Comparison of ENCODE assay signal across 8 cellular contexts in genomic region chrX:74535211-74535621, GRCh38.
A peak's percentile ranks its signal among the peaks of the same experiment; 100 is the strongest.
DNase-seq lines count a peak whose midpoint lies in the region; ATAC-seq and TF ChIP-seq lines count a peak whose summit lies in the region.

No MANE protein-coding gene starts in this region.

- no peak for DNase-seq in stimulated activated naive CD8-positive, alpha-beta T cell treated with anti-CD3 and anti-CD28 coated beads, Interleukin-15, Interleukin-2, amounts not matched to agents 100 U/mL and 50 U/mL, for 24 hours
- DNase-seq in SW480 (ENCODE audit: low spot score) (peak; percentile 67), epithelial cell of esophagus (ENCODE audit: low read depth) (peak; percentile 36), vagina (ENCODE audit: extremely low spot score in 2 of 2) (peak in 1 of 2 donors; percentile 67), T-helper 9 cell (no peak)

- TF ChIP-seq CTCF in epithelial cell of esophagus (IDR thresholded peaks at IDR 0.05; ENCODE audit: insufficient read depth, low read depth, low read length, missing control alignments) = peak; percentile 37
- TF ChIP-seq CTCF in vagina (IDR thresholded peaks at IDR 0.05) = no peak

- H3K27me3 ChIP-seq in vagina = no peaks in the 10 kb centered on the region

- WGBS in mesodermal cell (ENCODE audit: insufficient coverage in 2 of 2), 2 experiments = 0% methylated on average over 1 of the region's 7 CpGs; no CpG with 5 or more reads in 1 of the 2 experiments

- H3K36me3 Mint-ChIP-seq in stimulated activated naive CD8-positive, alpha-beta T cell treated with anti-CD3 and anti-CD28 coated beads, Interleukin-15, Interleukin-2, amounts not matched to agents 100 ng/mL and 50 ng/mL, for 24 hours (ENCODE audit: low read depth) = no peaks in the 10 kb centered on the region
- peaks cover 2% of the 10 kb centered on the region for H3K36me3 Mint-ChIP-seq in IgD-negative memory B cell

- H3K4me3 ChIP-seq in epithelial cell of esophagus (ENCODE audit: low read length) = peak overlapping the region; percentile 36
- peak overlapping the region; percentile 38 for H3K4me3 ChIP-seq in mesodermal cell (ENCODE audit: extremely low read depth, insufficient read depth, low read length, poor library complexity, severe bottlenecking)
- H3K4me3 ChIP-seq in vagina = peak overlapping the region; percentile 40 to 47

- peaks cover 33% of the 10 kb centered on the region for H3K4me1 Mint-ChIP-seq in stimulated activated naive CD8-positive, alpha-beta T cell treated with anti-CD3 and anti-CD28 coated beads, Interleukin-15, Interleukin-2, amounts not matched to agents 100 ng/mL and 50 ng/mL, for 24 hours (ENCODE audit: low read depth)
- H3K4me1 Mint-ChIP-seq in IgD-negative memory B cell = peaks cover 0 to 8% (median 6%) of the 10 kb centered on the region in 3 donors

- TF ChIP-seq POLR2A in vagina (IDR thresholded peaks at IDR 0.05) = no peak

- peak overlapping the region; percentile 87 for H3K27ac Mint-ChIP-seq in stimulated activated naive CD8-positive, alpha-beta T cell treated with anti-CD3 and anti-CD28 coated beads, Interleukin-15, Interleukin-2, amounts not matched to agents 100 ng/mL and 50 ng/mL, for 24 hours
- peak overlapping the region in 1 of 3 donors; percentile 14 for H3K27ac Mint-ChIP-seq in IgD-negative memory B cell

- H3K9me3 Mint-ChIP-seq in stimulated activated naive CD8-positive, alpha-beta T cell treated with anti-CD3 and anti-CD28 coated beads, Interleukin-15, Interleukin-2, amounts not matched to agents 100 ng/mL and 50 ng/mL, for 24 hours = no peaks in the 10 kb centered on the region
- H3K9me3 Mint-ChIP-seq in IgD-negative memory B cell = no peaks in the 10 kb centered on the region

- H3K4me1 ChIP-seq in mesodermal cell (ENCODE audit: control insufficient read depth, insufficient read depth, low read length, poor library complexity, severe bottlenecking) (no peaks in the 10 kb centered on the region), vagina (peaks cover 7% of the 10 kb centered on the region)

- intact Hi-C loops in vagina (cut with DNase I) = loop anchor here (10.0 kb wide), 1 partner anchor 110 kb away; the partner anchor contains the start of gene SLC16A2

- no peaks in the 10 kb centered on the region for H3K27me3 Mint-ChIP-seq in stimulated activated naive CD8-positive, alpha-beta T cell treated with anti-CD3 and anti-CD28 coated beads, Interleukin-15, Interleukin-2, amounts not matched to agents 100 ng/mL and 50 ng/mL, for 24 hours
- H3K27me3 Mint-ChIP-seq in IgD-negative memory B cell = peaks cover 4% of the 10 kb centered on the region

- H3K9me3 ChIP-seq in mesodermal cell (ENCODE audit: control insufficient read depth, low read length) = no peaks in the 10 kb centered on the region
- H3K9me3 ChIP-seq in vagina = no peaks in the 10 kb centered on the region

- no peak for ATAC-seq in stimulated activated naive CD8-positive, alpha-beta T cell treated with anti-CD3 and anti-CD28 coated beads, Interleukin-15, Interleukin-2, amounts not matched to agents 100 U/mL and 50 U/mL, for 24 hours

- H3K27ac ChIP-seq in mesodermal cell (ENCODE audit: low read depth, low read length, severe bottlenecking) = peak overlapping the region; percentile 29
- H3K27ac ChIP-seq in vagina = peak overlapping the region; percentile 81

- peak overlapping the region; percentile 72 for H3K4me3 Mint-ChIP-seq in stimulated activated naive CD8-positive, alpha-beta T cell treated with anti-CD3 and anti-CD28 coated beads, Interleukin-15, Interleukin-2, amounts not matched to agents 100 ng/mL and 50 ng/mL, for 24 hours
- peak overlapping the region; percentile 83 to 94 (median 91) for H3K4me3 Mint-ChIP-seq in IgD-negative memory B cell

- H3K36me3 ChIP-seq in mesodermal cell (ENCODE audit: control insufficient read depth, insufficient read depth, low read length) (no peaks in the 10 kb centered on the region), vagina (no peaks in the 10 kb centered on the region)

Comparison
In these comparisons a context has a peak if more than half of its experiments do, and no peak if none do; other contexts are left out.
1. DNase-seq: peak in SW480 (single experiment) and epithelial cell of esophagus (single experiment); none in stimulated activated naive CD8-positive, alpha-beta T cell treated with anti-CD3 and anti-CD28 coated beads, Interleukin-15, Interleukin-2, amounts not matched to agents 100 U/mL and 50 U/mL, for 24 hours (single experiment) and T-helper 9 cell (single experiment).
2. Peak in every context shown above with its lines, with median percentiles within 50 percentile points of each other: H3K4me3 ChIP-seq.